In the genomic region with DNA sequence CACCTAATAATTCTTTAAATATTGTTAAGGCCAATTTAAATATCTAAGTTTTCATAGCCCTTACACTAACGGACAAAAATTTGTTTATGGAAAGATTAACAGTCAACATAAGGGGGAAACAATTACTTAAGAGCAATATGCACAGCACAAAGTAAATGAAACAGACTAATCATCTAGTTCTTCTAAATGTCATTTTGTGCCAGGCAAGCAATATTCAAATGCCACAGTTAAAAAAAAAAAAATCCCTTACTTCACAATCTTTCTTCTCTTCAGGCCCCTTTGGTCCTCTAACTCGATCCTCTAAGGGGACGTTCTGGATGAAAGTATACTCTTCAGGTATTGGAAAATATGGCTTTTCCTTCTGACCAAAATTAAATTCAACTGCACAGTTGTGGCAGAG, we compare ENCODE assay signal across 15 cellular contexts. TPM values are rescaled to one million over a fixed set of nuclear protein-coding genes. Genes with fewer than 3 reads are reported as not detected.
DNase-seq lines count a peak whose midpoint lies in the region; ATAC-seq and TF ChIP-seq lines count a peak whose summit lies in the region.
"Had no signal": no experiment of that assay in that cellular context is flagged by ENCODE, and none has a peak within 500 bp of the region (broad histone marks: within the 10 kb centered on the region; RNA-seq: fewer than 3 reads in every experiment).

No MANE protein-coding gene starts in this region.

- peaks cover 12% of the 10 kb centered on the region for H3K36me3 Mint-ChIP-seq in T-helper 17 cell (ENCODE audit: low read depth)
- H3K36me3 Mint-ChIP-seq in endodermal cell (ENCODE audit: low read depth) = peaks cover 91% of the 10 kb centered on the region

- peak overlapping the region in 8 of 10 experiments; percentile 7 to 100 (median 38); a peak in 13 of 20 replicates for H3K4me3 ChIP-seq in BLaER1 treated with 17β-estradiol and CSF1 and Interleukin-3, amounts not matched to agents 10 nM and 100 nM
- H3K4me3 ChIP-seq in endodermal cell (ENCODE audit: low read length) = peak overlapping the region; percentile 98
- peak overlapping the region in 1 of 59 donors; percentile 2 for H3K4me3 ChIP-seq in dorsolateral prefrontal cortex
- H3K4me3 ChIP-seq: ascending aorta had no signal

- H3K27ac ChIP-seq in 22Rv1 (peak overlapping the region; percentile 7; the same call in 1 of the 2 replicates), endodermal cell (ENCODE audit: low read depth, low read length) (no peak overlapping the region), dorsolateral prefrontal cortex (peak overlapping the region in 8 of 59 donors; percentile 7 to 100 (median 18))
- H3K27ac ChIP-seq in BLaER1 treated with 17β-estradiol and CSF1 and Interleukin-3, amounts not matched to agents 10 nM and 100 nM = peak overlapping the region in 5 of 11 experiments; percentile 0 to 35 (median 30); a peak in 7 of 22 replicates
- H3K27ac ChIP-seq: ascending aorta, C4-2B had no signal

- no peak for ATAC-seq in T-helper 17 cell
- ATAC-seq in HG03469 (IDR thresholded peaks at IDR 0.05; ENCODE audit: unreplicated experiment) = no peak

- intact Hi-C loops in dorsolateral prefrontal cortex (cut with DNase I) = no loop called here

- WGBS in endodermal cell (ENCODE audit: insufficient coverage in 1 of 2, insufficient read length in 1 of 2), 2 experiments = 81 to 100% methylated on average over 2 to 3 of the region's 3 CpGs

- no peaks in the 10 kb centered on the region for H3K27me3 ChIP-seq in BLaER1 treated with 17β-estradiol and CSF1 and Interleukin-3, amounts not matched to agents 10 nM and 100 nM
- H3K27me3 ChIP-seq in endodermal cell (ENCODE audit: control insufficient read depth, insufficient read depth, low read length, poor library complexity, severe bottlenecking) = no peaks in the 10 kb centered on the region
- H3K27me3 ChIP-seq in dorsolateral prefrontal cortex = no peaks in the 10 kb centered on the region
- H3K27me3 ChIP-seq: ascending aorta had no signal

- H3K4me1 Mint-ChIP-seq in T-helper 17 cell = peaks cover 61% of the 10 kb centered on the region
- H3K4me1 Mint-ChIP-seq in endodermal cell = peaks cover 27% of the 10 kb centered on the region

- H3K4me1 ChIP-seq in BLaER1 treated with 17β-estradiol and CSF1 and Interleukin-3, amounts not matched to agents 10 nM and 100 nM = peaks cover 69 to 91% (median 83%) of the 10 kb centered on the region in 10 experiments
- H3K4me1 ChIP-seq in endodermal cell (ENCODE audit: control insufficient read depth, insufficient read depth, low read length) = no peaks in the 10 kb centered on the region

- TF ChIP-seq CTCF in 22Rv1 (IDR thresholded peaks at IDR 0.05) (no peak), endodermal cell (conservative IDR thresholded peaks at IDR 0.05) (no peak), dorsolateral prefrontal cortex (IDR thresholded peaks at IDR 0.05 in 54 of 56, conservative IDR thresholded peaks at IDR 0.05 in 2 of 56; ENCODE audit: low read depth in 1 of 56, partially characterized antibody in 56 of 56) (no peak)

- peak overlapping the region; percentile 30 to 65 (median 58); a peak in 19 of 22 replicates for H3K9ac ChIP-seq in BLaER1 treated with 17β-estradiol and CSF1 and Interleukin-3, amounts not matched to agents 10 nM and 100 nM
- H3K9ac ChIP-seq in endodermal cell (ENCODE audit: extremely low read depth, low read length, poor library complexity, severe bottlenecking) = no peak overlapping the region

- H3K27me3 Mint-ChIP-seq in T-helper 17 cell (no peaks in the 10 kb centered on the region), endodermal cell (ENCODE audit: insufficient read depth) (no peaks in the 10 kb centered on the region)

- H3K27ac Mint-ChIP-seq in T-helper 17 cell (peak overlapping the region; percentile 99), endodermal cell (peak overlapping the region; percentile 58)

- H3K4me3 Mint-ChIP-seq in T-helper 17 cell (peak overlapping the region; percentile 12), endodermal cell (no peak overlapping the region)

- peaks cover 93 to 100% (median 99%) of the 10 kb centered on the region in 11 experiments for H3K36me3 ChIP-seq in BLaER1 treated with 17β-estradiol and CSF1 and Interleukin-3, amounts not matched to agents 10 nM and 100 nM
- H3K36me3 ChIP-seq in endodermal cell (ENCODE audit: control insufficient read depth, insufficient read depth, low read length) = peaks cover 99% of the 10 kb centered on the region

- peaks cover 99 to 100% (median 100%) of the 10 kb centered on the region in 11 experiments for H4K20me1 ChIP-seq in BLaER1 treated with 17β-estradiol and CSF1 and Interleukin-3, amounts not matched to agents 10 nM and 100 nM

- no peaks in the 10 kb centered on the region for H3K9me3 ChIP-seq in BLaER1 treated with 17β-estradiol and CSF1 and Interleukin-3, amounts not matched to agents 10 nM and 100 nM (replicated peaks in 1 of 11)
- H3K9me3 ChIP-seq in T-helper 17 cell (ENCODE audit: control insufficient read depth, low read length, poor library complexity, severe bottlenecking) (no peaks in the 10 kb centered on the region), endodermal cell (ENCODE audit: control insufficient read depth, low read length) (no peaks in the 10 kb centered on the region)
- H3K9me3 ChIP-seq: ascending aorta had no signal

- DNase-seq in T-helper 17 cell (no peak), endodermal cell (no peak), anterior cingulate cortex (lab: John Stamatoyannopoulos, UW) (no peak), dorsolateral prefrontal cortex (no peak)
- DNase-seq: cortex of kidney, EL, H7, KBM-7, SHP77 treated with DMSO at 0.1 percent for 48 hours, small intestine had no signal

- no peaks in the 10 kb centered on the region for H3K9me3 Mint-ChIP-seq in endodermal cell

- H3K4me2 ChIP-seq in BLaER1 treated with 17β-estradiol and CSF1 and Interleukin-3, amounts not matched to agents 10 nM and 100 nM = peak overlapping the region; percentile 76 to 97 (median 93)

RNA-seq across cellular contexts. Expression of a gene that starts 6.6 kb away (rescaled TPM):
- total RNA-seq in T-helper 17 cell (100 to 1,000 TPM; 440 to 563 TPM), endodermal cell (100 to 1,000 TPM; 517 to 556 TPM), dorsolateral prefrontal cortex (100 to 1,000 TPM; 196 to 344 (median 257) TPM)
- polyA plus RNA-seq in endodermal cell (2013, experiment 1 of 2) = 401 TPM
- 378 TPM for polyA plus RNA-seq in endodermal cell (2013, experiment 2 of 2)

RNA-seq across cellular contexts. Expression of a gene that starts 22.3 kb away (rescaled TPM):
- total RNA-seq in T-helper 17 cell (10 to 100 TPM; 24.4 to 24.8 TPM), endodermal cell (10 to 100 TPM; 19.5 to 23.4 TPM), dorsolateral prefrontal cortex (10 to 100 TPM; 23.7 to 50.5 (median 37.6) TPM)
- polyA plus RNA-seq in endodermal cell (2013, experiment 1 of 2) = 27.2 TPM
- 25.9 TPM for polyA plus RNA-seq in endodermal cell (2013, experiment 2 of 2)
